ENCODE assay signal across 8 cellular contexts in genomic region chr13:80338781-80339577, GRCh38. TPM values are rescaled to one million over a fixed set of nuclear protein-coding genes. Genes with fewer than 3 reads are reported as not detected.
DNase-seq lines count a peak whose midpoint lies in the region; ATAC-seq and TF ChIP-seq lines count a peak whose summit lies in the region.

No MANE protein-coding gene starts in this region.

- H3K4me1 Mint-ChIP-seq in progenitor cell of endocrine pancreas (ENCODE audit: low read depth) = peaks cover 32% of the 10 kb centered on the region
- peaks cover 9 to 28% (median 19%) of the 10 kb centered on the region in 4 donors for H3K4me1 Mint-ChIP-seq in CD4-positive, alpha-beta memory T cell

- TF ChIP-seq CTCF in ascending aorta (IDR thresholded peaks at IDR 0.05) (peak in 1 of 3 experiments; percentile 44), progenitor cell of endocrine pancreas (IDR thresholded peaks at IDR 0.05; ENCODE audit: unreplicated experiment) (peak; percentile 17)

- intact Hi-C loops in ascending aorta (cut with DNase I) = loop anchor here (10.0 kb wide), 1 partner anchor 664 kb away; no protein-coding TSS in a partner anchor
- intact Hi-C loops in CD4-positive, alpha-beta memory T cell (cut with micrococcal nuclease) = no loop called here

- H3K4me3 ChIP-seq in ascending aorta = peak overlapping the region; percentile 89 to 91
- peak overlapping the region in 1 of 2 donors; percentile 9 for H3K4me3 ChIP-seq in CD4-positive, alpha-beta memory T cell (ENCODE audit: low read length in 2 of 2)

- DNase-seq in AML-193 (lab: John Stamatoyannopoulos, UW) = peak; percentile 76 to 84
- peak; percentile 29 for DNase-seq in NCI-H2107 treated with DMSO at 0.1 percent for 48 hours (lab: John Stamatoyannopoulos, UW; ENCODE audit: unreplicated experiment)
- peak; percentile 59 to 90 for DNase-seq in ascending aorta (ENCODE audit: low spot score in 2 of 2)
- peak; percentile 76 to 77 for DNase-seq in hippocampal formation (lab: John Stamatoyannopoulos, UW)
- peak; percentile 51 for DNase-seq in progenitor cell of endocrine pancreas (ENCODE audit: low spot score, unreplicated experiment)
- no peak for DNase-seq in CD4-positive, alpha-beta memory T cell

- ATAC-seq in GM18868 (IDR thresholded peaks at IDR 0.05; ENCODE audit: unreplicated experiment) (peak; percentile 25), HG02623 (IDR thresholded peaks at IDR 0.05; ENCODE audit: unreplicated experiment) (no peak)

- POLR2A ChIA-PET in CD4-positive, alpha-beta memory T cell (lab: Charles Lee; ENCODE audit: partially characterized antibody) = no interaction called here

- H3K9me3 Mint-ChIP-seq in progenitor cell of endocrine pancreas (ENCODE audit: low read depth) = no peaks in the 10 kb centered on the region
- H3K9me3 Mint-ChIP-seq in CD4-positive, alpha-beta memory T cell = peaks cover 0 to 2% (median 0%) of the 10 kb centered on the region in 8 donors

- H3K4me3 Mint-ChIP-seq in progenitor cell of endocrine pancreas (ENCODE audit: low read depth) = no peak overlapping the region
- no peak overlapping the region for H3K4me3 Mint-ChIP-seq in CD4-positive, alpha-beta memory T cell

- H3K27me3 ChIP-seq in ascending aorta = no peaks in the 10 kb centered on the region
- H3K27me3 ChIP-seq in CD4-positive, alpha-beta memory T cell (ENCODE audit: insufficient read depth, low read length) = peaks cover 24% of the 10 kb centered on the region

- H3K27ac Mint-ChIP-seq in progenitor cell of endocrine pancreas = no peak overlapping the region
- no peak overlapping the region for H3K27ac Mint-ChIP-seq in CD4-positive, alpha-beta memory T cell

- no peaks in the 10 kb centered on the region for H3K27me3 Mint-ChIP-seq in progenitor cell of endocrine pancreas
- peaks cover 15 to 16% of the 10 kb centered on the region in 2 donors for H3K27me3 Mint-ChIP-seq in CD4-positive, alpha-beta memory T cell

- H3K9me3 ChIP-seq in ascending aorta = no peaks in the 10 kb centered on the region
- H3K9me3 ChIP-seq in CD4-positive, alpha-beta memory T cell (ENCODE audit: control insufficient read depth in 1 of 2, low read length in 2 of 2) = no peaks in the 10 kb centered on the region

- CTCF ChIA-PET in CD4-positive, alpha-beta memory T cell (lab: Charles Lee; ENCODE audit: partially characterized antibody) = no interaction called here

- peaks cover 0 to 20% of the 10 kb centered on the region in 2 donors for H3K4me1 ChIP-seq in ascending aorta
- H3K4me1 ChIP-seq in CD4-positive, alpha-beta memory T cell (ENCODE audit: insufficient read depth, low read length) = peaks cover 38% of the 10 kb centered on the region

- H3K36me3 ChIP-seq in ascending aorta = peaks cover 0 to 25% of the 10 kb centered on the region in 2 donors
- H3K36me3 ChIP-seq in CD4-positive, alpha-beta memory T cell (ENCODE audit: insufficient read depth, low read length) = no peaks in the 10 kb centered on the region

- H3K36me3 Mint-ChIP-seq in progenitor cell of endocrine pancreas (ENCODE audit: insufficient read depth) = peaks cover 38% of the 10 kb centered on the region
- H3K36me3 Mint-ChIP-seq in CD4-positive, alpha-beta memory T cell = no peaks in the 10 kb centered on the region

- peak overlapping the region; percentile 96 to 97 for H3K27ac ChIP-seq in ascending aorta
- H3K27ac ChIP-seq in CD4-positive, alpha-beta memory T cell (ENCODE audit: low read depth, low read length) = no peak overlapping the region

RNA-seq across cellular contexts. Expression of gene SPRY2, which starts 1.9 kb away (rescaled TPM):
- total RNA-seq in ascending aorta = 78.2 TPM
- total RNA-seq in progenitor cell of endocrine pancreas = 136 and 145 TPM in 2 replicates
- total RNA-seq in CD4-positive, alpha-beta memory T cell = under 1 TPM; 0.38 to 0.42 TPM
- not detected for polyA plus RNA-seq in CD4-positive, alpha-beta memory T cell

Comparison
In these comparisons a context has a peak if more than half of its experiments do, and no peak if none do; other contexts are left out.
1. DNase-seq: peak in AML-193 (2 of 2), NCI-H2107 treated with DMSO at 0.1 percent for 48 hours (single experiment), ascending aorta (2 of 2), hippocampal formation (2 of 2) and progenitor cell of endocrine pancreas (single experiment); none in CD4-positive, alpha-beta memory T cell (0 of 5).
2. RNA of gene SPRY2, which starts 1.9 kb away (total RNA-seq): 136 to 145 TPM in progenitor cell of endocrine pancreas and 78.2 TPM in ascending aorta (single experiment); 0.38 to 0.42 TPM in CD4-positive, alpha-beta memory T cell; every median in the first group is over 10 times any median in the second.